Comparison of ENCODE assay signal across 9 cellular contexts in the genomic region with DNA sequence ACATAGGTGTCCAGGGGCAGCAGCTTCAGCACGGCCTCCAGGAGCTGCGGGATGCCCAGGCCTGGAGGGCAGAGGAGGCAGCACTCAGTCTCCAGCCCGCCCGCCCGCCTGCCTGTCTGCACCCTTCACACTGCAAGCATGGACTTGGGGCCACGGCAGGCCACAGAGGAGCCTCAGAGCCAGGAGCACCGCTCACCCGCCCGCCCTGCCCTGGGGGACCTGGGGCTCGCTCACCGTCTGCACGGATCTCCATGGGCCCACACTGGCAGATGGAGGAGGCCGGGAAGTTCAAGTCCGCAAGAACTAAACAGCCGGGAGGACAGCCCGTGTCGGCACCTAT. TPM values are rescaled to one million over a fixed set of nuclear protein-coding genes. Genes with fewer than 3 reads are reported as not detected.
DNase-seq lines count a peak whose midpoint lies in the region; ATAC-seq and TF ChIP-seq lines count a peak whose summit lies in the region.
"Had no signal": no experiment of that assay in that cellular context is flagged by ENCODE, and none has a peak within 500 bp of the region (broad histone marks: within the 10 kb centered on the region; RNA-seq: fewer than 3 reads in every experiment).

No MANE protein-coding gene starts in this region.

- no peaks in the 10 kb centered on the region for H4K20me1 ChIP-seq in HCT116 (ENCODE audit: insufficient read depth)
- no peaks in the 10 kb centered on the region for H4K20me1 ChIP-seq in mammary epithelial cell (ENCODE audit: insufficient read depth, low read length)

- TF ChIP-seq CTCF in 22Rv1 (IDR thresholded peaks at IDR 0.05) (no peak), HCT116 (IDR thresholded peaks at IDR 0.05 in 2 of 3, conservative IDR thresholded peaks at IDR 0.05 in 1 of 3; ENCODE audit: borderline replicate concordance in 1 of 3, insufficient read depth in 1 of 3, low read depth in 2 of 3, low read length in 2 of 3) (no peak), mammary epithelial cell (conservative IDR thresholded peaks at IDR 0.05 in 1 of 2, IDR thresholded peaks at IDR 0.05 in 1 of 2; ENCODE audit: extremely low read depth in 1 of 2, insufficient read depth in 1 of 2, low read depth in 1 of 2, low read length in 2 of 2) (no peak)

- no peak overlapping the region for H2AFZ ChIP-seq in HCT116 (ENCODE audit: low read depth, low read length, poor library complexity, severe bottlenecking)
- peak overlapping the region; percentile 81 for H2AFZ ChIP-seq in mammary epithelial cell (ENCODE audit: low read depth, low read length)

- no peaks in the 10 kb centered on the region for H3K27me3 ChIP-seq in HCT116 (ENCODE audit: insufficient read depth, low read length)
- no peaks in the 10 kb centered on the region for H3K27me3 ChIP-seq in mammary epithelial cell (ENCODE audit: insufficient read depth, low read length)
- no peaks in the 10 kb centered on the region for H3K27me3 ChIP-seq in mononuclear cell (ENCODE audit: insufficient read depth, low read length)

- WGBS in mammary epithelial cell (ENCODE audit: low coverage, missing lambda C conversion rate): 46% methylated on average over 5 of the region's 17 CpGs

- POLR2A ChIA-PET in HCT116 (lab: Charles Lee): no interaction called here

- no peak for TF ChIP-seq POLR2A in HCT116 (IDR thresholded peaks at IDR 0.05; ENCODE audit: borderline replicate concordance, extremely low read depth, insufficient read depth, insufficient read length)

- H3K9me3 ChIP-seq in HCT116 (ENCODE audit: control insufficient read depth in 1 of 2, insufficient read depth in 1 of 2, low read depth in 1 of 2, low read length in 2 of 2) (no peaks in the 10 kb centered on the region), mammary epithelial cell (replicated peaks; ENCODE audit: insufficient read depth, low read length) (no peaks in the 10 kb centered on the region), mononuclear cell (ENCODE audit: low read depth, low read length) (no peaks in the 10 kb centered on the region)

- DNase-seq in HCT116 (ENCODE audit: low read depth, low spot score): no peak
- no peak for DNase-seq in mammary epithelial cell
- no peak for DNase-seq in NCI-H774 (lab: John Stamatoyannopoulos, UW)
- no peak for DNase-seq in NCI-H2227 (lab: John Stamatoyannopoulos, UW; ENCODE audit: unreplicated experiment)
- no peak for DNase-seq in EL
- DNase-seq: NCI-H1105 treated with DMSO at 0.1 percent for 48 hours had no signal

- H3K36me3 ChIP-seq in HCT116 (ENCODE audit: control insufficient read depth in 1 of 2, insufficient read depth in 2 of 2, low read length in 2 of 2) (no peaks in the 10 kb centered on the region), mammary epithelial cell (ENCODE audit: insufficient read depth, low read length) (no peaks in the 10 kb centered on the region)

- H3K4me3 ChIP-seq in HCT116 (replicated peaks in 1 of 2; ENCODE audit: low read depth in 1 of 2, low read length in 2 of 2) (peak overlapping the region; percentile 57 to 66), mammary epithelial cell (replicated peaks in 1 of 3; ENCODE audit: insufficient read depth in 1 of 3, low read depth in 2 of 3, low read length in 3 of 3) (peak overlapping the region in 2 of 3 experiments; percentile 50 to 53), mononuclear cell (ENCODE audit: low read length) (peak overlapping the region; percentile 50)

- CTCF ChIA-PET in HCT116 (lab: Charles Lee): interaction anchor here (1.2 kb wide), 1 partner anchor 27 kb away, joined by 3 read pairs; no protein-coding TSS in a partner anchor
- CTCF ChIA-PET in mammary epithelial cell (lab: Charles Lee; ENCODE audit: low non-redundant PET): no interaction called here

- ATAC-seq in HCT116: peak; percentile 3; the same call in 1 of the 2 replicates
- no peak for ATAC-seq in GM18519 (IDR thresholded peaks at IDR 0.05; ENCODE audit: low FRiP score, unreplicated experiment)

- in situ Hi-C loops in mammary epithelial cell (cut with MboI; ENCODE audit: low sequenced_read_pairs in 2 of 2): no loop called here

- no TSS peak for BruUV-seq in HCT116 (replicated peaks; lab: Mats Ljungman, UMichigan)
- BruUV-seq in mammary epithelial cell (replicated peaks; lab: Mats Ljungman, UMichigan): no TSS peak

- H3K9ac ChIP-seq in HCT116 (ENCODE audit: low read length): peak overlapping the region; percentile 68
- no peak overlapping the region for H3K9ac ChIP-seq in mammary epithelial cell (ENCODE audit: insufficient read depth, low read length)

- H3K9me2 ChIP-seq in HCT116 (ENCODE audit: insufficient read depth): no peaks in the 10 kb centered on the region

- H3K4me1 ChIP-seq in HCT116 (ENCODE audit: control insufficient read depth in 1 of 2, insufficient read depth in 2 of 2, low read length in 2 of 2) (peaks cover 3 to 5% of the 10 kb centered on the region in 2 experiments; a peak in 2 of 4 replicates), mammary epithelial cell (ENCODE audit: insufficient read depth, low read length) (peaks cover 3% of the 10 kb centered on the region), mononuclear cell (ENCODE audit: insufficient read depth, low read length) (peaks cover 13% of the 10 kb centered on the region)

- no peak for TF ChIP-seq RAD21 in HCT116 (IDR thresholded peaks at IDR 0.05; ENCODE audit: low read depth)

- H3K79me2 ChIP-seq in HCT116 (ENCODE audit: insufficient read depth, low read length) (peaks cover 6% of the 10 kb centered on the region; the same call in 1 of the 2 replicates), mammary epithelial cell (ENCODE audit: insufficient read depth, low read length) (no peaks in the 10 kb centered on the region)

- H3K27ac ChIP-seq in 22Rv1 (peak overlapping the region; percentile 97), HCT116 (ENCODE audit: low read depth, low read length) (peak overlapping the region; percentile 71), mammary epithelial cell (ENCODE audit: insufficient read depth, low read depth, low read length) (no peak overlapping the region)

- dilution Hi-C loops in mammary epithelial cell (cut with HindIII; ENCODE audit: low sequenced_read_pairs): no loop called here

- H3K4me2 ChIP-seq in HCT116 (ENCODE audit: low read length): peak overlapping the region; percentile 77
- H3K4me2 ChIP-seq in mammary epithelial cell (ENCODE audit: insufficient read depth, low read depth, low read length): peak overlapping the region; percentile 84

- intact Hi-C loops in HCT116 (cut with micrococcal nuclease): no loop called here
- intact Hi-C loops in mammary epithelial cell (cut with micrococcal nuclease): no loop called here

- RAD21 ChIA-PET in HCT116 (lab: Charles Lee; ENCODE audit: low non-redundant PET in 1 of 2, low total read pairs in 2 of 2, uncharacterized antibody in 2 of 2, unreplicated experiment in 2 of 2): no interaction called here

TF ChIP-seq in HCT116, 20 proteins besides CTCF, POLR2A, EP300 and RAD21 (continues in another document):
- TF ChIP-seq ELF1 (IDR thresholded peaks at IDR 0.05; ENCODE audit: borderline replicate concordance, low read depth): no peak
- no peak for TF ChIP-seq CEBPB (IDR thresholded peaks at IDR 0.05; ENCODE audit: low read depth)
- TF ChIP-seq, protein P1, sequence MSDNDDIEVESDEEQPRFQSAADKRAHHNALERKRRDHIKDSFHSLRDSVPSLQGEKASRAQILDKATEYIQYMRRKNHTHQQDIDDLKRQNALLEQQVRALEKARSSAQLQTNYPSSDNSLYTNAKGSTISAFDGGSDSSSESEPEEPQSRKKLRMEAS (IDR thresholded peaks at IDR 0.05): no peak
- TF ChIP-seq, protein P2, sequence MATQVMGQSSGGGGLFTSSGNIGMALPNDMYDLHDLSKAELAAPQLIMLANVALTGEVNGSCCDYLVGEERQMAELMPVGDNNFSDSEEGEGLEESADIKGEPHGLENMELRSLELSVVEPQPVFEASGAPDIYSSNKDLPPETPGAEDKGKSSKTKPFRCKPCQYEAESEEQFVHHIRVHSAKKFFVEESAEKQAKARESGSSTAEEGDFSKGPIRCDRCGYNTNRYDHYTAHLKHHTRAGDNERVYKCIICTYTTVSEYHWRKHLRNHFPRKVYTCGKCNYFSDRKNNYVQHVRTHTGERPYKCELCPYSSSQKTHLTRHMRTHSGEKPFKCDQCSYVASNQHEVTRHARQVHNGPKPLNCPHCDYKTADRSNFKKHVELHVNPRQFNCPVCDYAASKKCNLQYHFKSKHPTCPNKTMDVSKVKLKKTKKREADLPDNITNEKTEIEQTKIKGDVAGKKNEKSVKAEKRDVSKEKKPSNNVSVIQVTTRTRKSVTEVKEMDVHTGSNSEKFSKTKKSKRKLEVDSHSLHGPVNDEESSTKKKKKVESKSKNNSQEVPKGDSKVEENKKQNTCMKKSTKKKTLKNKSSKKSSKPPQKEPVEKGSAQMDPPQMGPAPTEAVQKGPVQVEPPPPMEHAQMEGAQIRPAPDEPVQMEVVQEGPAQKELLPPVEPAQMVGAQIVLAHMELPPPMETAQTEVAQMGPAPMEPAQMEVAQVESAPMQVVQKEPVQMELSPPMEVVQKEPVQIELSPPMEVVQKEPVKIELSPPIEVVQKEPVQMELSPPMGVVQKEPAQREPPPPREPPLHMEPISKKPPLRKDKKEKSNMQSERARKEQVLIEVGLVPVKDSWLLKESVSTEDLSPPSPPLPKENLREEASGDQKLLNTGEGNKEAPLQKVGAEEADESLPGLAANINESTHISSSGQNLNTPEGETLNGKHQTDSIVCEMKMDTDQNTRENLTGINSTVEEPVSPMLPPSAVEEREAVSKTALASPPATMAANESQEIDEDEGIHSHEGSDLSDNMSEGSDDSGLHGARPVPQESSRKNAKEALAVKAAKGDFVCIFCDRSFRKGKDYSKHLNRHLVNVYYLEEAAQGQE (IDR thresholded peaks at IDR 0.05; ENCODE audit: low read depth): no peak
- no peak for TF ChIP-seq EZH2 (IDR thresholded peaks at IDR 0.05)

RNA-seq across cellular contexts. Expression of a gene that starts 0.9 kb away (rescaled TPM):
- total RNA-seq in HCT116 (2021; ENCODE audit: unreplicated experiment) (21.5 TPM), mammary epithelial cell (10 to 100 TPM; 15.4 to 17.5 TPM), mononuclear cell (7.1 TPM)
- polyA plus RNA-seq in HCT116 (2012): 12.3 and 13.8 TPM in 2 replicates
- polyA plus RNA-seq in mammary epithelial cell: 19.0 TPM
- polyA minus RNA-seq in mammary epithelial cell: 1.5 TPM

RNA-seq across cellular contexts. Expression of a gene that starts 9.8 kb away (rescaled TPM):
- total RNA-seq in HCT116 (2021; ENCODE audit: unreplicated experiment): not detected
- 0.12 and 0.19 TPM in 2 replicates for polyA plus RNA-seq in HCT116 (2012)
- not detected for total RNA-seq in mammary epithelial cell
- not detected for polyA plus RNA-seq in mammary epithelial cell
- not detected for polyA minus RNA-seq in mammary epithelial cell
- not detected for total RNA-seq in mononuclear cell

RNA-seq across cellular contexts. Expression of a gene that starts 16.2 kb away (rescaled TPM):
- total RNA-seq in HCT116 (2021; ENCODE audit: unreplicated experiment) (58.0 TPM), mammary epithelial cell (10 to 100 TPM; 46.5 to 72.0 TPM), mononuclear cell (13.5 TPM)
- polyA plus RNA-seq in HCT116 (2012): 36.7 and 51.3 TPM in 2 replicates
- 64.8 TPM for polyA plus RNA-seq in mammary epithelial cell
- polyA minus RNA-seq in mammary epithelial cell: 54.3 TPM

RNA-seq across cellular contexts. Expression of a gene that starts 20.2 kb away (rescaled TPM):
- total RNA-seq in HCT116 (2021; ENCODE audit: unreplicated experiment) (0.47 TPM), mammary epithelial cell (not detected), mononuclear cell (0.73 TPM)
- 0.12 and 0.22 TPM in 2 replicates for polyA plus RNA-seq in HCT116 (2012)
- not detected for polyA plus RNA-seq in mammary epithelial cell
- not detected for polyA minus RNA-seq in mammary epithelial cell

RNA-seq across cellular contexts. Expression of a gene that starts 22.1 kb away (rescaled TPM):
- total RNA-seq in HCT116 (2021; ENCODE audit: unreplicated experiment): 3.5 TPM
- polyA plus RNA-seq in HCT116 (2012): 3.0 and 3.1 TPM in 2 replicates
- 1 to 10 TPM; 7.0 to 7.2 TPM for total RNA-seq in mammary epithelial cell
- 2.4 TPM for polyA plus RNA-seq in mammary epithelial cell
- 2.1 TPM for polyA minus RNA-seq in mammary epithelial cell
- 1.9 TPM for total RNA-seq in mononuclear cell
